ENCODE assay signal across 19 cellular contexts in the genomic region with DNA sequence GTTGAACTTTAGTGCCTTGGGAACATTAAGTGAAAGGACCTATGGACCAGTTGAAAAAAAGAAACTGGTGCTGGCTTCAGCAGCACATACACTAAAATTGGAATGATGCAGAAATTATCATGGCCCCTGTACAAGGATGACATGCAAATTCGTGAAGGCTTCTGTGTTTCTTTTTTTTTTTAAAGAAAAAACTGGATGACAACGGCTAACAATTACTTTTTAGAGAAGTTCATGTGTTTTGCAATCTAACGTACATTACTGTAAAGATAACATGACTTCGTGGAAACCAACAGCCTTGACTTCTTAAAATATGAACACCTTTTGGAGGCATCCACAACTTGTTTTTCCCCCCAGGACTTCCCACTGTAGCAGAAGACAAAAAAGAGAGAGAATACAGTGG.
"Had no signal": no experiment of that assay in that cellular context is flagged by ENCODE, and none has a peak within 500 bp of the region (broad histone marks: within the 10 kb centered on the region; RNA-seq: fewer than 3 reads in every experiment).

No MANE protein-coding gene starts in this region.

- H3K36me3 ChIP-seq: colonic mucosa, sigmoid colon had no signal

- H3K4me3 ChIP-seq: colonic mucosa, sigmoid colon had no signal

- H3K27ac ChIP-seq: colonic mucosa, sigmoid colon had no signal

- H3K27me3 ChIP-seq: colonic mucosa, sigmoid colon had no signal

- H3K9me3 ChIP-seq: colonic mucosa had no signal

- DNase-seq: activated CD4-positive, alpha-beta T cell treated with anti-CD3 and anti-CD28 coated beads, Interleukin-2, amount 10 ng/mL, durations not matched to agents 7 days and 5 days; activated CD4-positive, CD25-positive, alpha-beta regulatory T cell; activated CD8-positive, alpha-beta T cell treated with anti-CD3 and anti-CD28 coated beads, Interleukin-2, amount 10 ng/mL, durations not matched to agents 7 days and 5 days; activated naive CD4-positive, alpha-beta T cell treated with anti-CD3 and anti-CD28 coated beads, Interleukin-2, amount 10 ng/mL, durations not matched to agents 7 days and 5 days; activated T-cell treated with anti-CD3 and anti-CD28 coated beads, Interleukin-2, amount 50 U/mL, for 24 hours; aorta; colonic mucosa; erythroblast; foreskin melanocyte; glutamatergic neuron; hippocampal formation; left cardiac atrium; mesenchymal stem cell; naive thymus-derived CD4-positive, alpha-beta T cell; sigmoid colon; stimulated activated CD4-positive, alpha-beta T cell treated with anti-CD3 and anti-CD28 coated beads, Interleukin-4, amount 100 ng/mL, for 4 hours had no signal

- FAIRE-seq: endometrium, islet of Langerhans, TTC549 had no signal

- H3K4me1 ChIP-seq: colonic mucosa, sigmoid colon had no signal
